In the genomic region with DNA sequence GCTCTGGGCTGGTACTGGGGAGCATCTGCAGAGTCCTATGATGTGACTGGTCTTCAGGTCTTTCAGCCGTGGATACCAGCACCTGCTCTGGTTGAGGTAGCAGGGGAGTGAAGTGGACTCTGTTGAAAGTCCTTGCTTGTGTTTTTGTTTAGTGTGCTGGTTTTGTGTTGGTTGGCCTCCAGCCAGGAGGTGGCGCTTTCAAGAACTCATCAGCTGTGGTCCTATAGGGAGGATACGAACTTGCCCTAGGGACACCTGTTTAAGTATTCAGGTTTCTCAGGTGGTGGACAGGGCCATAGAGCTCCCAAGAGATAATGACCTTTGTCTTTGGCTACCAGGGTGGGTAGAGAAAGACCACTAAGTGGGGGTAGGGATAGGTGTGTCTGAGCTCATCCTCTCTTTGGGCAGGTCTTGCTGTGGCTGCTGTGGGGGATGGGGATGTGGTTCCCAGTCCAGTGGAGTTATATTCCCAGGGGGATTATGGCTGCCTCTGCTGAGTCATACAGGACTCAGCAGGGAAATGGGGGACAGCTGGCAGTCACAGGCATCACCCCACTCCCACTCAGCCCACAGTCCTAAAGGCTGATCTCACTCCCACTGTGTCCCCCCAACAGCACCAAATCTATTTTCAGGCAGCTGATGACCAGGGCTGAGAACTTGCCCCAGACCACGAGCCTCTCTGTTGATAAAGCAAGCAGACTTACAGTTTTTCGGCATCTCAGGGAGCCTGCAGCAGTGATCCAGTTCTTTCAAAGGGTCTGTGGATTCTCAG, we compare ENCODE assay signal across 1 cellular context.
TF ChIP-seq lines count a peak whose summit lies in the region.

No MANE protein-coding gene starts in this region.

TF ChIP-seq in HepG2, 621 proteins besides CTCF, POLR2A, EP300 and RAD21 (continues in another document):
- TF ChIP-seq, protein P1, sequence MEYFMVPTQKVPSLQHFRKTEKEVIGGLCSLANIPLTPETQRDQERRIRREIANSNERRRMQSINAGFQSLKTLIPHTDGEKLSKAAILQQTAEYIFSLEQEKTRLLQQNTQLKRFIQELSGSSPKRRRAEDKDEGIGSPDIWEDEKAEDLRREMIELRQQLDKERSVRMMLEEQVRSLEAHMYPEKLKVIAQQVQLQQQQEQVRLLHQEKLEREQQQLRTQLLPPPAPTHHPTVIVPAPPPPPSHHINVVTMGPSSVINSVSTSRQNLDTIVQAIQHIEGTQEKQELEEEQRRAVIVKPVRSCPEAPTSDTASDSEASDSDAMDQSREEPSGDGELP (IDR thresholded peaks at IDR 0.05; ENCODE audit: borderline replicate concordance, low read depth) = peak; percentile 78
- TF ChIP-seq ZNF879 (CRISPR knock-in tag; IDR thresholded peaks at IDR 0.05) (no peak), CREB1 (IDR thresholded peaks at IDR 0.05) (no peak), CREB1 (CRISPR knock-in tag; IDR thresholded peaks at IDR 0.05) (no peak), MXI1 (IDR thresholded peaks at IDR 0.05; ENCODE audit: borderline replicate concordance, low read depth, low read length) (no peak), ETV6 (CRISPR knock-in tag; conservative IDR thresholded peaks at IDR 0.05) (no peak), HNF4A (CRISPR knock-in tag; IDR thresholded peaks at IDR 0.05) (peak; percentile 31), ARHGAP35 (CRISPR knock-in tag; IDR thresholded peaks at IDR 0.05; ENCODE audit: borderline replicate concordance) (no peak), LCORL (IDR thresholded peaks at IDR 0.05) (no peak), LCORL (CRISPR knock-in tag; IDR thresholded peaks at IDR 0.05) (no peak), ZBTB20 (CRISPR knock-in tag; IDR thresholded peaks at IDR 0.05; ENCODE audit: borderline replicate concordance, low read depth) (no peak), ZNF510 (CRISPR knock-in tag; IDR thresholded peaks at IDR 0.05; ENCODE audit: low read depth) (no peak), ZNF431 (CRISPR knock-in tag; IDR thresholded peaks at IDR 0.05; ENCODE audit: borderline replicate concordance, low read depth) (no peak), FOXJ3 (CRISPR knock-in tag; IDR thresholded peaks at IDR 0.05; ENCODE audit: borderline replicate concordance) (no peak), GATAD2A (CRISPR knock-in tag; IDR thresholded peaks at IDR 0.05) (0 out of 2 replicates have a peak, but pooled peaks have one; percentile 21), U2AF2 (IDR thresholded peaks at IDR 0.05; ENCODE audit: low read depth, low read length) (no peak), FOXK1 (CRISPR knock-in tag; IDR thresholded peaks at IDR 0.05; ENCODE audit: borderline replicate concordance, low read depth) (peak; percentile 26; the same call in 1 of the 2 replicates), ZFP1 (CRISPR knock-in tag; IDR thresholded peaks at IDR 0.05) (no peak), SOX6 (IDR thresholded peaks at IDR 0.05) (no peak), SOX6 (CRISPR knock-in tag; IDR thresholded peaks at IDR 0.05) (no peak), ZSCAN21 (CRISPR knock-in tag; IDR thresholded peaks at IDR 0.05; ENCODE audit: borderline replicate concordance) (no peak), PLRG1 (conservative IDR thresholded peaks at IDR 0.05) (no peak), TRIM24 (CRISPR knock-in tag; IDR thresholded peaks at IDR 0.05) (no peak), ZNF451 (CRISPR knock-in tag; IDR thresholded peaks at IDR 0.05) (no peak), ZNF354B (CRISPR knock-in tag; IDR thresholded peaks at IDR 0.05) (no peak), NFE2 (CRISPR knock-in tag; IDR thresholded peaks at IDR 0.05) (no peak), ZNF737 (CRISPR knock-in tag; IDR thresholded peaks at IDR 0.05; ENCODE audit: borderline replicate concordance) (no peak), ZNF776 (CRISPR knock-in tag; IDR thresholded peaks at IDR 0.05) (no peak), ZNF24 (IDR thresholded peaks at IDR 0.05) (no peak), SNRNP70 (IDR thresholded peaks at IDR 0.05; ENCODE audit: low read depth, low read length) (no peak), ZNF143 (CRISPR knock-in tag; IDR thresholded peaks at IDR 0.05) (no peak), ZMYM4 (CRISPR knock-in tag; IDR thresholded peaks at IDR 0.05) (peak; percentile 91), POGZ (CRISPR knock-in tag; IDR thresholded peaks at IDR 0.05) (peak; percentile 83), ZNF501 (CRISPR knock-in tag; IDR thresholded peaks at IDR 0.05) (0 out of 2 replicates have a peak, but pooled peaks have one; percentile 42), ZNF839 (CRISPR knock-in tag; IDR thresholded peaks at IDR 0.05; ENCODE audit: borderline replicate concordance) (no peak), ZBTB7A (CRISPR knock-in tag; IDR thresholded peaks at IDR 0.05) (no peak), ZNF251 (CRISPR knock-in tag; IDR thresholded peaks at IDR 0.05) (no peak), ATRX (CRISPR knock-in tag; IDR thresholded peaks at IDR 0.05; ENCODE audit: borderline replicate concordance) (no peak), HOXA5 (CRISPR knock-in tag; IDR thresholded peaks at IDR 0.05) (no peak), ZNF788 (CRISPR knock-in tag; IDR thresholded peaks at IDR 0.05; ENCODE audit: borderline replicate concordance) (no peak), ZMYM3 (CRISPR knock-in tag; IDR thresholded peaks at IDR 0.05) (no peak), MAFG (CRISPR knock-in tag; IDR thresholded peaks at IDR 0.05) (no peak), ADNP (CRISPR knock-in tag; IDR thresholded peaks at IDR 0.05) (no peak), TARDBP (CRISPR knock-in tag; IDR thresholded peaks at IDR 0.05) (no peak), STAT5B (CRISPR knock-in tag; IDR thresholded peaks at IDR 0.05) (no peak)
- TF ChIP-seq, protein P2, sequence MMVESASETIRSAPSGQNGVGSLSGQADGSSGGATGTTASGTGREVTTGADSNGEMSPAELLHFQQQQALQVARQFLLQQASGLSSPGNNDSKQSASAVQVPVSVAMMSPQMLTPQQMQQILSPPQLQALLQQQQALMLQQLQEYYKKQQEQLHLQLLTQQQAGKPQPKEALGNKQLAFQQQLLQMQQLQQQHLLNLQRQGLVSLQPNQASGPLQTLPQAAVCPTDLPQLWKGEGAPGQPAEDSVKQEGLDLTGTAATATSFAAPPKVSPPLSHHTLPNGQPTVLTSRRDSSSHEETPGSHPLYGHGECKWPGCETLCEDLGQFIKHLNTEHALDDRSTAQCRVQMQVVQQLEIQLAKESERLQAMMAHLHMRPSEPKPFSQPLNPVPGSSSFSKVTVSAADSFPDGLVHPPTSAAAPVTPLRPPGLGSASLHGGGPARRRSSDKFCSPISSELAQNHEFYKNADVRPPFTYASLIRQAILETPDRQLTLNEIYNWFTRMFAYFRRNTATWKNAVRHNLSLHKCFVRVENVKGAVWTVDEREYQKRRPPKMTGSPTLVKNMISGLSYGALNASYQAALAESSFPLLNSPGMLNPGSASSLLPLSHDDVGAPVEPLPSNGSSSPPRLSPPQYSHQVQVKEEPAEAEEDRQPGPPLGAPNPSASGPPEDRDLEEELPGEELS (CRISPR knock-in tag; IDR thresholded peaks at IDR 0.05) = 0 out of 2 replicates have a peak, but pooled peaks have one; percentile 22
- TF ChIP-seq, protein P3, sequence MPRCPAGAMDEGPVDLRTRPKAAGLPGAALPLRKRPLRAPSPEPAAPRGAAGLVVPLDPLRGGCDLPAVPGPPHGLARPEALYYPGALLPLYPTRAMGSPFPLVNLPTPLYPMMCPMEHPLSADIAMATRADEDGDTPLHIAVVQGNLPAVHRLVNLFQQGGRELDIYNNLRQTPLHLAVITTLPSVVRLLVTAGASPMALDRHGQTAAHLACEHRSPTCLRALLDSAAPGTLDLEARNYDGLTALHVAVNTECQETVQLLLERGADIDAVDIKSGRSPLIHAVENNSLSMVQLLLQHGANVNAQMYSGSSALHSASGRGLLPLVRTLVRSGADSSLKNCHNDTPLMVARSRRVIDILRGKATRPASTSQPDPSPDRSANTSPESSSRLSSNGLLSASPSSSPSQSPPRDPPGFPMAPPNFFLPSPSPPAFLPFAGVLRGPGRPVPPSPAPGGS (CRISPR knock-in tag; IDR thresholded peaks at IDR 0.05) = no peak
- TF ChIP-seq, protein P4, sequence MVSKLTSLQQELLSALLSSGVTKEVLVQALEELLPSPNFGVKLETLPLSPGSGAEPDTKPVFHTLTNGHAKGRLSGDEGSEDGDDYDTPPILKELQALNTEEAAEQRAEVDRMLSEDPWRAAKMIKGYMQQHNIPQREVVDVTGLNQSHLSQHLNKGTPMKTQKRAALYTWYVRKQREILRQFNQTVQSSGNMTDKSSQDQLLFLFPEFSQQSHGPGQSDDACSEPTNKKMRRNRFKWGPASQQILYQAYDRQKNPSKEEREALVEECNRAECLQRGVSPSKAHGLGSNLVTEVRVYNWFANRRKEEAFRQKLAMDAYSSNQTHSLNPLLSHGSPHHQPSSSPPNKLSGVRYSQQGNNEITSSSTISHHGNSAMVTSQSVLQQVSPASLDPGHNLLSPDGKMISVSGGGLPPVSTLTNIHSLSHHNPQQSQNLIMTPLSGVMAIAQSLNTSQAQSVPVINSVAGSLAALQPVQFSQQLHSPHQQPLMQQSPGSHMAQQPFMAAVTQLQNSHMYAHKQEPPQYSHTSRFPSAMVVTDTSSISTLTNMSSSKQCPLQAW (CRISPR knock-in tag; IDR thresholded peaks at IDR 0.05) = peak; percentile 60
- TF ChIP-seq, protein P5, sequence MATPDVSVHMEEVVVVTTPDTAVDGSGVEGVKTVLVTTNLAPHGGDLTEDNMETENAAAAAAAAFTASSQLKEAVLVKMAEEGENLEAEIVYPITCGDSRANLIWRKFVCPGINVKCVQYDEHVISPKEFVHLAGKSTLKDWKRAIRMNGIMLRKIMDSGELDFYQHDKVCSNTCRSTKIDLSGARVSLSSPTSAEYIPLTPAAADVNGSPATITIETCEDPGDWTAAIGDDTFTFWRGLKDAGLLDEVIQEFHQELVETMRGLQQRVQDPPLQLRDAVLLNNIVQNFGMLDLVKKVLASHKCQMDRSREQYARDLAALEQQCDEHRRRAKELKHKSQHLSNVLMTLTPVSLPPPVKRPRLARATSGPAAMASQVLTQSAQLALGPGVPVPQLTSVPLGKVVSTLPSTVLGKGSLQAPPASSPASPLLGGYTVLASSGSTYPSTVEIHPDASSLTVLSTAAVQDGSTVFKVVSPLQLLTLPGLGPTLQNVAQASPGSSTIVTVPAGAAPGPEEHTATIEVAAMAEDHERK (CRISPR knock-in tag; IDR thresholded peaks at IDR 0.05; ENCODE audit: low read depth) = no peak
- TF ChIP-seq, protein P6, sequence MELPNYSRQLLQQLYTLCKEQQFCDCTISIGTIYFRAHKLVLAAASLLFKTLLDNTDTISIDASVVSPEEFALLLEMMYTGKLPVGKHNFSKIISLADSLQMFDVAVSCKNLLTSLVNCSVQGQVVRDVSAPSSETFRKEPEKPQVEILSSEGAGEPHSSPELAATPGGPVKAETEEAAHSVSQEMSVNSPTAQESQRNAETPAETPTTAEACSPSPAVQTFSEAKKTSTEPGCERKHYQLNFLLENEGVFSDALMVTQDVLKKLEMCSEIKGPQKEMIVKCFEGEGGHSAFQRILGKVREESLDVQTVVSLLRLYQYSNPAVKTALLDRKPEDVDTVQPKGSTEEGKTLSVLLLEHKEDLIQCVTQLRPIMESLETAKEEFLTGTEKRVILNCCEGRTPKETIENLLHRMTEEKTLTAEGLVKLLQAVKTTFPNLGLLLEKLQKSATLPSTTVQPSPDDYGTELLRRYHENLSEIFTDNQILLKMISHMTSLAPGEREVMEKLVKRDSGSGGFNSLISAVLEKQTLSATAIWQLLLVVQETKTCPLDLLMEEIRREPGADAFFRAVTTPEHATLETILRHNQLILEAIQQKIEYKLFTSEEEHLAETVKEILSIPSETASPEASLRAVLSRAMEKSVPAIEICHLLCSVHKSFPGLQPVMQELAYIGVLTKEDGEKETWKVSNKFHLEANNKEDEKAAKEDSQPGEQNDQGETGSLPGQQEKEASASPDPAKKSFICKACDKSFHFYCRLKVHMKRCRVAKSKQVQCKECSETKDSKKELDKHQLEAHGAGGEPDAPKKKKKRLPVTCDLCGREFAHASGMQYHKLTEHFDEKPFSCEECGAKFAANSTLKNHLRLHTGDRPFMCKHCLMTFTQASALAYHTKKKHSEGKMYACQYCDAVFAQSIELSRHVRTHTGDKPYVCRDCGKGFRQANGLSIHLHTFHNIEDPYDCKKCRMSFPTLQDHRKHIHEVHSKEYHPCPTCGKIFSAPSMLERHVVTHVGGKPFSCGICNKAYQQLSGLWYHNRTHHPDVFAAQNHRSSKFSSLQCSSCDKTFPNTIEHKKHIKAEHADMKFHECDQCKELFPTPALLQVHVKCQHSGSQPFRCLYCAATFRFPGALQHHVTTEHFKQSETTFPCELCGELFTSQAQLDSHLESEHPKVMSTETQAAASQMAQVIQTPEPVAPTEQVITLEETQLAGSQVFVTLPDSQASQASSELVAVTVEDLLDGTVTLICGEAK (IDR thresholded peaks at IDR 0.05) = no peak
- TF ChIP-seq, protein P6 (CRISPR knock-in tag; IDR thresholded peaks at IDR 0.05) = no peak
- TF ChIP-seq, protein P7, sequence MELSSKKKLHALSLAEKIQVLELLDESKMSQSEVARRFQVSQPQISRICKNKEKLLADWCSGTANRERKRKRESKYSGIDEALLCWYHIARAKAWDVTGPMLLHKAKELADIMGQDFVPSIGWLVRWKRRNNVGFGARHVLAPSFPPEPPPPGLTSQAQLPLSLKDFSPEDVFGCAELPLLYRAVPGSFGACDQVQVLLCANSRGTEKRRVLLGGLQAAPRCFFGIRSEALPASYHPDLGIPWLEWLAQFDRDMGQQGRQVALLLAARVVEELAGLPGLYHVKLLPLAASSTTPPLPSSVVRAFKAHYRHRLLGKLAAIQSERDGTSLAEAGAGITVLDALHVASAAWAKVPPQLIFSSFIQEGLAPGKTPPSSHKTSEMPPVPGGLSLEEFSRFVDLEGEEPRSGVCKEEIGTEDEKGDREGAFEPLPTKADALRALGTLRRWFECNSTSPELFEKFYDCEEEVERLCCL (CRISPR knock-in tag; IDR thresholded peaks at IDR 0.05; ENCODE audit: borderline replicate concordance) = no peak
